Comparison of ENCODE assay signal across 17 cellular contexts in the genomic region with DNA sequence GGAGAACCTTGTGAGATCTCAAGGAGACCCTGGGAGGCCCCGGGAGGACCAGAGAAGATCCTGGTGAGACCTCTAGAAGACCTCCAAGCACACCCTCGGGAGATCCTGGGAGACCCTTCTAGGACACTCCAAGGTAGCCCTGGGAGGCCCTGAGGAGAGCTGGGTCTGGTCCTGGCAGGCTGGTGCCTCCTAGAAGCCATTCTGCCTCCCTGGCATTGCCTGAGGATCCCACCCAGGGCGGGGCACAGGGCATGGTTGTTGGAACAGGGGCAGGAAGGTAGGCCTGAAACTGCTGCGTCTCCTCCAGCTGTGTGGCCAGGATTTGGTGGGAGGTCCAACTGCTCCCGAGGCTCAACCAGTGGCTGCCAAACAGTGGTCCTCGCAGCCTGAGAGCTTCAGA.
"Had no signal": no experiment of that assay in that cellular context is flagged by ENCODE, and none has a peak within 500 bp of the region (broad histone marks: within the 10 kb centered on the region; RNA-seq: fewer than 3 reads in every experiment).

No MANE protein-coding gene starts in this region.

- DNase-seq: activated CD4-positive, alpha-beta T cell treated with anti-CD3 and anti-CD28 coated beads, Interleukin-2, amount 10 ng/mL, durations not matched to agents 24 days and 14 days; activated CD4-positive, CD25-positive, alpha-beta regulatory T cell; caudate nucleus; colonic mucosa; effector CD4-positive, alpha-beta T cell; foreskin keratinocyte; head of caudate nucleus; lower lobe of right lung; midbrain; retina; stimulated activated CD4-positive, alpha-beta T cell treated with anti-CD3 and anti-CD28 coated beads, Interleukin-15, amount 100 ng/mL, for 24 hours; stimulated activated CD4-positive, alpha-beta T cell treated with anti-CD3 and anti-CD28 coated beads, Interleukin-4, amount 100 ng/mL, for 1 hour; stimulated activated naive B cell treated with anti-CD40 and anti-IgM and Interleukin-4, amounts not matched to agents 10 μg/mL and 1 μg/mL and 100 μg/mL, for 72 hours; SW 1271; thyroid gland had no signal

- H3K4me1 ChIP-seq: colonic mucosa, foreskin keratinocyte, lower lobe of right lung, neural progenitor cell, parathyroid adenoma had no signal

- H3K27me3 ChIP-seq: colonic mucosa, neural progenitor cell, thyroid gland had no signal

- ATAC-seq: foreskin keratinocyte; lower lobe of right lung; stimulated activated naive B cell treated with anti-CD40 and anti-IgM and Interleukin-4, amounts not matched to agents 10 μg/mL and 1 μg/mL and 100 μg/mL, for 72 hours had no signal

- H3K9me3 ChIP-seq: colonic mucosa, lower lobe of right lung, thyroid gland had no signal

- H3K4me3 ChIP-seq: colonic mucosa, lower lobe of right lung, neural progenitor cell, thyroid gland had no signal

- H3K27ac ChIP-seq: colonic mucosa, foreskin keratinocyte, lower lobe of right lung, neural progenitor cell, parathyroid adenoma, thyroid gland had no signal

- H3K36me3 ChIP-seq: colonic mucosa, lower lobe of right lung, neural progenitor cell, thyroid gland had no signal
